In genomic region chr2:189661148-189661956, GRCh38 we compare ENCODE assay signal across 1 cellular context.
TF ChIP-seq lines count a peak whose summit lies in the region.

Gene ASNSD1 (plus strand): TSS chr2:189661459. CDS start chr2:189666133, 4,674 bp downstream.

TF ChIP-seq in GM12878, 131 proteins besides CTCF, POLR2A, EP300 and RAD21 (continued from another document):
- TF ChIP-seq ZBTB40 (IDR thresholded peaks at IDR 0.05; ENCODE audit: borderline replicate concordance): peak; percentile 10; the same call in 1 of the 2 replicates
- TF ChIP-seq HDGF (IDR thresholded peaks at IDR 0.05): peak; percentile 33; the same call in 1 of the 2 replicates
- TF ChIP-seq NKRF (conservative IDR thresholded peaks at IDR 0.05): peak; percentile 77
- TF ChIP-seq HSF1 (IDR thresholded peaks at IDR 0.05; ENCODE audit: low read depth, low read length): no peak
- TF ChIP-seq MLLT1 (IDR thresholded peaks at IDR 0.05): 0 out of 2 replicates have a peak, but pooled peaks have one; percentile 43
- TF ChIP-seq HCFC1 (IDR thresholded peaks at IDR 0.05; ENCODE audit: low read length): peak; percentile 47
- TF ChIP-seq ZBTB4 (CRISPR knock-in tag; IDR thresholded peaks at IDR 0.05): no peak
- no peak for TF ChIP-seq PKNOX1 (IDR thresholded peaks at IDR 0.05)
- TF ChIP-seq ATF3 (IDR thresholded peaks at IDR 0.05; ENCODE audit: borderline replicate concordance, extremely low read depth, low read depth, low read length): 0 out of 2 replicates have a peak, but pooled peaks have one; percentile 31
- no peak for TF ChIP-seq FOXM1 (IDR thresholded peaks at IDR 0.05; ENCODE audit: low read depth, low read length)
